In genomic region chr6:130215526-130215925, GRCh38 we compare ENCODE assay signal across 15 cellular contexts. TPM values are rescaled to one million over a fixed set of nuclear protein-coding genes. Genes with fewer than 3 reads are reported as not detected.
DNase-seq lines count a peak whose midpoint lies in the region; ATAC-seq and TF ChIP-seq lines count a peak whose summit lies in the region.
"Had no signal": no experiment of that assay in that cellular context is flagged by ENCODE, and none has a peak within 500 bp of the region (broad histone marks: within the 10 kb centered on the region; RNA-seq: fewer than 3 reads in every experiment).

No MANE protein-coding gene starts in this region.

- DNase-seq in CMK (ENCODE audit: low read depth) (peak; percentile 5), GM23338 (ENCODE audit: low spot score) (peak; percentile 42), WTC11 (ENCODE audit: low spot score) (no peak), iPS-NIHi7 (ENCODE audit: extremely low spot score) (peak; percentile 57), GM20000 (ENCODE audit: low spot score) (no peak), head of caudate nucleus (no peak), brain microvascular endothelial cell (no peak)
- DNase-seq: DMS153, hypothalamus, IMR-90, NCI-H446, substantia nigra had no signal

- no peaks in the 10 kb centered on the region for H4K20me1 ChIP-seq in GM23338 (replicated peaks; ENCODE audit: insufficient read depth)

- no peaks in the 10 kb centered on the region for H3K9me2 ChIP-seq in GM23338 (ENCODE audit: insufficient read depth)

- H3K36me3 Mint-ChIP-seq in GM23338 (ENCODE audit: low read depth), result 0 out of 3 replicates have a peak, but pooled peaks cover 1% of the 10 kb centered on the region
- H3K36me3 Mint-ChIP-seq in WTC11, result 0 out of 2 replicates have a peak, but pooled peaks cover 3% of the 10 kb centered on the region

- H3K9me3 Mint-ChIP-seq in GM23338, result no peaks in the 10 kb centered on the region; the same call in 2 of the 3 replicates
- H3K9me3 Mint-ChIP-seq in WTC11, result peaks cover 3% of the 10 kb centered on the region; the same call in 1 of the 2 replicates

- H3K36me3 ChIP-seq in GM23338 (ENCODE audit: insufficient read depth), result no peaks in the 10 kb centered on the region
- H3K36me3 ChIP-seq in brain microvascular endothelial cell (replicated peaks), result no peaks in the 10 kb centered on the region

- no peak overlapping the region for H3K4me2 ChIP-seq in GM23338
- H3K4me2 ChIP-seq: smooth muscle cell had no signal

- TF ChIP-seq CTCF in GM23338 (conservative IDR thresholded peaks at IDR 0.05; ENCODE audit: low read depth in 2 of 2), result no peak
- TF ChIP-seq CTCF in WTC11 (IDR thresholded peaks at IDR 0.05), result no peak
- TF ChIP-seq CTCF in GM20000 (IDR thresholded peaks at IDR 0.05; ENCODE audit: extremely low read depth, missing control alignments), result no peak
- TF ChIP-seq CTCF in brain microvascular endothelial cell (IDR thresholded peaks at IDR 0.05; ENCODE audit: low read depth, low read length, missing control alignments), result no peak

- peak; percentile 79 for ATAC-seq in GM23338
- peak; percentile 85 for ATAC-seq in WTC11
- no peak for ATAC-seq in GM18873 (IDR thresholded peaks at IDR 0.05; ENCODE audit: low FRiP score, unreplicated experiment)

- intact Hi-C loops in head of caudate nucleus (cut with DNase I), result no loop called here

- H3K27ac Mint-ChIP-seq in GM23338 (no peak overlapping the region), WTC11 (no peak overlapping the region)

- H3K27ac ChIP-seq in GM23338 (ENCODE audit: low read depth) (no peak overlapping the region), brain microvascular endothelial cell (no peak overlapping the region)
- H3K27ac ChIP-seq: SK-N-MC had no signal

- no peak overlapping the region for H3K4me3 ChIP-seq in GM23338
- no peak overlapping the region for H3K4me3 ChIP-seq in brain microvascular endothelial cell (ENCODE audit: low read depth, low read length)
- H3K4me3 ChIP-seq: SK-N-MC, smooth muscle cell had no signal

- POLR2A ChIA-PET in WTC11 (lab: Charles Lee), result no interaction called here

- H3K4me3 Mint-ChIP-seq in GM23338, result no peak overlapping the region
- no peak overlapping the region for H3K4me3 Mint-ChIP-seq in WTC11

- H3K4me1 Mint-ChIP-seq in GM23338 (peaks cover 12% of the 10 kb centered on the region), WTC11 (peaks cover 24% of the 10 kb centered on the region)

- CTCF ChIA-PET in WTC11 (lab: Charles Lee), result no interaction called here

- H3K79me2 ChIP-seq in GM23338 (replicated peaks; ENCODE audit: insufficient read depth), result no peaks in the 10 kb centered on the region

- H3K4me1 ChIP-seq in GM23338 (ENCODE audit: insufficient read depth), result peaks cover 17% of the 10 kb centered on the region; the same call in 1 of the 2 replicates

- H2AFZ ChIP-seq in GM23338, result no peak overlapping the region

- H3K27me3 ChIP-seq in GM23338 (ENCODE audit: insufficient read depth) (no peaks in the 10 kb centered on the region), brain microvascular endothelial cell (replicated peaks) (no peaks in the 10 kb centered on the region)

- H3F3A ChIP-seq in GM23338 (replicated peaks; ENCODE audit: low read depth), result no peaks in the 10 kb centered on the region

- no peaks in the 10 kb centered on the region for H3K27me3 Mint-ChIP-seq in GM23338 (ENCODE audit: insufficient read depth, low read depth, poor library complexity)
- no peaks in the 10 kb centered on the region for H3K27me3 Mint-ChIP-seq in WTC11 (ENCODE audit: low read depth)

- in situ Hi-C loops in brain microvascular endothelial cell (cut with HindIII; ENCODE audit: low pct_ligation_motif_present, low sequenced_read_pairs), result no loop called here

TF ChIP-seq in GM23338, 12 proteins besides CTCF, POLR2A, EP300 and RAD21:
- TF ChIP-seq ZNF331 (CRISPR knock-in tag; IDR thresholded peaks at IDR 0.05; ENCODE audit: low read depth), result no peak

TF ChIP-seq in WTC11, 78 proteins besides CTCF, POLR2A, EP300 and RAD21:
- TF ChIP-seq NR3C1 (CRISPR knock-in tag; conservative IDR thresholded peaks at IDR 0.05; ENCODE audit: low read depth), result no peak
- TF ChIP-seq ZBTB43 (CRISPR knock-in tag; IDR thresholded peaks at IDR 0.05), result no peak
- TF ChIP-seq ZNF121 (CRISPR knock-in tag; IDR thresholded peaks at IDR 0.05), result no peak
- no peak for TF ChIP-seq NFE2L1 (CRISPR knock-in tag; IDR thresholded peaks at IDR 0.05)
- no peak for TF ChIP-seq IRF1 (CRISPR knock-in tag; IDR thresholded peaks at IDR 0.05)
- no peak for TF ChIP-seq ATF3 (CRISPR knock-in tag; conservative IDR thresholded peaks at IDR 0.05)
- no peak for TF ChIP-seq JAZF1 (CRISPR knock-in tag; IDR thresholded peaks at IDR 0.05)
- no peak for TF ChIP-seq FOXJ3 (CRISPR knock-in tag; IDR thresholded peaks at IDR 0.05; ENCODE audit: borderline replicate concordance)
- no peak for TF ChIP-seq NR2C2 (CRISPR knock-in tag; IDR thresholded peaks at IDR 0.05)

RNA-seq across cellular contexts. Expression of gene SAMD3, which starts 7.2 kb away (rescaled TPM):
- total RNA-seq in GM23338 (2014; rRNA removed; shearing (Covaris generic)), result 3.8 and 4.9 TPM in 2 replicates
- polyA plus RNA-seq in GM23338 (2016; fragmentation: Nextera tagmentation; extraction: Ambion mirVana), result 3.2 and 3.8 TPM in 2 replicates
- 1.2 to 1.7 TPM (median 1.4 TPM) in 3 replicates for total RNA-seq in WTC11 (2021)

Comparison
In these comparisons a context has a peak if more than half of its experiments do, and no peak if none do; other contexts are left out.
1. DNase-seq: peak in CMK (single experiment), GM23338 (single experiment) and iPS-NIHi7 (single experiment); none in WTC11 (single experiment), GM20000 (single experiment), head of caudate nucleus (0 of 42) and brain microvascular endothelial cell (single experiment).